In the genomic region with DNA sequence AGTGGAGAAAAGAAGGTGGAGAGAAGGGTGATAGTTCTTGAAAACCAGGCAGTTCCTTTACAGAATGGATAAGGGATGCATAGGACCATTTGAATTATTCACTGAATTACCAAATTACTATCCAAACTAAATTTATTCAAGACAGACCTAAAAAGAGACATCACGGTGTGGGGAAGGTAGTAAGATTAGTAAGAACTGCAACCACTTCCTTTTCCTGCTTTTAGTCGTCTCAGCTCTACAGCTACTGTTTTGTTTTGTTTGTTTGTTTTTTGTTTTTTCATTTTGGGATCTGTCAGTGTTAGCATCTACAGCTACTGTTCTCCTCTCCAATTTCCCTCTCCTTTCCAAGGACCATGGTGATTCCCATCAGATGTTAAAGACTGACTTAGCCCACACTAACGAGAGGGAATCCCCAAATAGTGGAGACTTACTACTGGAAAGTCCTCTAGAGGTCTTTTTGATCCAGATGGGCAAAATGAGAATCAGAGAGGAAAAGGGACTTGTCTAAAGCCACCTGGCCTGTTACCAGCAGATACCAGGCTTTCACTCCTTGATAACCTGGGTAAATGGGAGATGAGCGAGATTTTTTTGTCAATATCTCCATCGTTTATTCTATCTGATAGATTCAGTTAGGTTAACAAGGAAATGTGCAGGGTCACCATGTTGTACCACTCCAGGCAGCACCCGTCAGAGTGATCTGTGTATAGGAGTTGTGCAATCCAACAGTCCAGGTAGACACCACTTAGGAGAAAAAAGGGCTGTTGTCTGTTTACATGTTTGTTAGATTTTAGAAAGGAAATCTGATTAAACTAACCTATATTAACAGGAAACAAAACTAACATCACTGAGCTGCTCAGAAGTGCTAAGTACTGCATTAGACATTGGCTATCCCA, we compare ENCODE assay signal across 14 cellular contexts. TPM values are rescaled to one million over a fixed set of nuclear protein-coding genes. Genes with fewer than 3 reads are reported as not detected.
A peak's percentile ranks its signal among the peaks of the same experiment; 100 is the strongest.
DNase-seq lines count a peak whose midpoint lies in the region; ATAC-seq and TF ChIP-seq lines count a peak whose summit lies in the region.
"Had no signal": no experiment of that assay in that cellular context is flagged by ENCODE, and none has a peak within 500 bp of the region (broad histone marks: within the 10 kb centered on the region; RNA-seq: fewer than 3 reads in every experiment).

No MANE protein-coding gene starts in this region.

- WGBS in spleen, 5 donors: 50 to 64% (median 61%) methylated on average over 6 of the region's 6 CpGs

- TF ChIP-seq POLR2A in spleen (IDR thresholded peaks at IDR 0.05): no peak

- no peaks in the 10 kb centered on the region for H3K27me3 Mint-ChIP-seq in activated CD4-positive, alpha-beta T cell treated with anti-CD3 and anti-CD28 coated beads, Interleukin-2, amount 10 ng/mL, durations not matched to agents 24 days and 14 days

- H3K27ac Mint-ChIP-seq in activated CD4-positive, alpha-beta T cell treated with anti-CD3 and anti-CD28 coated beads, Interleukin-2, amount 10 ng/mL, durations not matched to agents 24 days and 14 days: peak overlapping the region; percentile 97

- H3K4me1 ChIP-seq in spleen: peaks cover 22 to 100% (median 73%) of the 10 kb centered on the region in 6 donors

- peak overlapping the region in 1 of 8 donors; percentile 40 for H3K4me3 ChIP-seq in spleen
- H3K4me3 ChIP-seq: A549, lower lobe of right lung had no signal

- intact Hi-C loops in activated CD4-positive, alpha-beta T cell treated with anti-CD3 and anti-CD28 coated beads, Interleukin-2, amount 10 ng/mL, durations not matched to agents 24 days and 14 days (cut with micrococcal nuclease): loop anchor here (5.0 kb wide), 1 partner anchor 38 kb away; no protein-coding TSS in a partner anchor
- intact Hi-C loops in spleen (cut with DNase I; ENCODE audit: low total_unique reads) (no loop called here), left colon (cut with DNase I, micrococcal nuclease) (no loop called here)

- H3K36me3 Mint-ChIP-seq in activated CD4-positive, alpha-beta T cell treated with anti-CD3 and anti-CD28 coated beads, Interleukin-2, amount 10 ng/mL, durations not matched to agents 24 days and 14 days (ENCODE audit: low read depth): peaks cover 81% of the 10 kb centered on the region

- H3K36me3 ChIP-seq in KOPT-K1 (ENCODE audit: insufficient read depth, low read length) (peaks cover 83% of the 10 kb centered on the region), spleen (peaks cover 0 to 96% (median 52%) of the 10 kb centered on the region in 6 donors)

- peaks cover 68% of the 10 kb centered on the region for H3K4me1 Mint-ChIP-seq in activated CD4-positive, alpha-beta T cell treated with anti-CD3 and anti-CD28 coated beads, Interleukin-2, amount 10 ng/mL, durations not matched to agents 24 days and 14 days

- no peak for TF ChIP-seq CTCF in spleen (IDR thresholded peaks at IDR 0.05 in 8 of 11, conservative IDR thresholded peaks at IDR 0.05 in 3 of 11)

- H3K27me3 ChIP-seq in spleen (replicated peaks in 1 of 7): no peaks in the 10 kb centered on the region

- H3K27ac ChIP-seq in KOPT-K1 (ENCODE audit: low read depth, low read length, poor library complexity, severe bottlenecking) (peak overlapping the region; percentile 52), spleen (peak overlapping the region in 7 of 8 donors; percentile 18 to 83 (median 73))
- H3K27ac ChIP-seq: A549, lower lobe of right lung had no signal

- peaks cover 17% of the 10 kb centered on the region for H3K9me3 Mint-ChIP-seq in activated CD4-positive, alpha-beta T cell treated with anti-CD3 and anti-CD28 coated beads, Interleukin-2, amount 10 ng/mL, durations not matched to agents 24 days and 14 days

- ATAC-seq in GM21717 (IDR thresholded peaks at IDR 0.05; ENCODE audit: unreplicated experiment): peak; percentile 61
- no peak for ATAC-seq in left colon
- ATAC-seq: A549, esophagus mucosa, lower lobe of right lung, Right ventricle myocardium inferior had no signal

- peak overlapping the region; percentile 79 for H3K4me3 Mint-ChIP-seq in activated CD4-positive, alpha-beta T cell treated with anti-CD3 and anti-CD28 coated beads, Interleukin-2, amount 10 ng/mL, durations not matched to agents 24 days and 14 days

- peak; percentile 69 for DNase-seq in activated CD4-positive, alpha-beta T cell treated with anti-CD3 and anti-CD28 coated beads, Interleukin-2, amount 10 ng/mL, durations not matched to agents 24 days and 14 days
- no peak for DNase-seq in activated CD4-positive, alpha-beta T cell treated with anti-CD3 and anti-CD28 coated beads for 1 hour
- DNase-seq in spleen (no peak), nucleus accumbens (lab: John Stamatoyannopoulos, UW) (no peak), left colon (no peak), GM19238 (ENCODE audit: insufficient read length, low spot score) (no peak)
- DNase-seq: lower lobe of right lung; stimulated activated CD4-positive, alpha-beta T cell treated with anti-CD3 and anti-CD28 coated beads, Interleukin-12 subunit alpha, Interleukin-12 subunit beta, amount 100 ng/mL, for 4 hours; trophoblast cell had no signal

- H3K9me3 ChIP-seq in KOPT-K1 (ENCODE audit: insufficient read depth, low read length, poor library complexity, severe bottlenecking): no peaks in the 10 kb centered on the region
- H3K9me3 ChIP-seq in spleen: no peaks in the 10 kb centered on the region
- H3K9me3 ChIP-seq: A549, lower lobe of right lung had no signal

RNA-seq across cellular contexts. Expression of a gene that starts 6.0 kb away (rescaled TPM):
- total RNA-seq in activated CD4-positive, alpha-beta T cell treated with anti-CD3 and anti-CD28 coated beads, Interleukin-2, amount 10 ng/mL, durations not matched to agents 24 days and 14 days: 210 and 216 TPM in 2 replicates
- total RNA-seq in spleen: 100 to 1,000 TPM; 238 to 554 (median 467) TPM
- 100 to 1,000 TPM; 207 to 244 (median 243) TPM for polyA plus RNA-seq in spleen
- total RNA-seq in left colon: 10 to 100 TPM in 1 of 2 donors, 1 to 10 TPM in 1; 9.2 to 19.7 TPM

Comparison
In these comparisons a context has a peak if more than half of its experiments do, and no peak if none do; other contexts are left out.
1. RNA of a gene that starts 6.0 kb away (total RNA-seq): 238 to 554 TPM in spleen and 210 to 216 TPM in activated CD4-positive, alpha-beta T cell treated with anti-CD3 and anti-CD28 coated beads, Interleukin-2, amount 10 ng/mL, durations not matched to agents 24 days and 14 days; 9.2 to 19.7 TPM in left colon; every median in the first group is over 10 times any median in the second.